24 cellular contexts compared by ENCODE assay signal in the genomic region with DNA sequence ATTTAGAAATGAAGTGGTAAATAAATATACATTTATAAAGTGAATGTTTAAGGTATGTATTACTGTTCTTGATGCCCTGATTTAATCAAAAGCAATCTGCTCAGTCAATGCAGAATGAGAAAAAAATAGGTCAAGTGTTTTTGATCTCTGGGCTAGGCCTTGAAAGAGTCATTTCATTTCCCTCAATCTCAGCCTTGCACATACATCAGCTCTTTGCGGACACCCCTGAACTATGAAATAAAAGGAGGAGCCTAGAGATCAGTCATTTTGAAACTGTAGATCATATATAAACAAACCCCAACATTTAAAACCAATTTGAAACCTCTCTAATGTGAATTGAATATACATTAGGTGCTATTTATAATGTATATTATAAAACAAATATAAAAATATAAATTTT.
"Had no signal": no experiment of that assay in that cellular context is flagged by ENCODE, and none has a peak within 500 bp of the region (broad histone marks: within the 10 kb centered on the region; RNA-seq: fewer than 3 reads in every experiment).

No MANE protein-coding gene starts in this region.

- H3K27me3 ChIP-seq: esophagus muscularis mucosa, gastroesophageal sphincter, spleen, stomach, transverse colon had no signal

- H3K9me3 ChIP-seq: esophagus muscularis mucosa, gastroesophageal sphincter, left ventricle myocardium inferior, lower lobe of right lung, spleen, stomach, thoracic aorta, transverse colon had no signal

- H3K4me1 ChIP-seq: esophagus muscularis mucosa, gastroesophageal sphincter, left ventricle myocardium inferior, lower lobe of right lung, spleen, stomach, transverse colon had no signal

- H3K4me3 ChIP-seq: esophagus muscularis mucosa, gastroesophageal sphincter, left ventricle myocardium inferior, lower lobe of right lung, spleen, stomach, thoracic aorta, transverse colon had no signal

- H3K9me3 Mint-ChIP-seq: dendritic cell treated with granulocyte-macrophage colony-stimulating factor and Interleukin-4, amounts not matched to agents 40 ng/mL and 50 ng/mL, for 4 days; effector memory CD8-positive, alpha-beta T cell; immature natural killer cell; memory B cell; natural killer cell; neural crest cell had no signal

- H3K27ac Mint-ChIP-seq: dendritic cell treated with granulocyte-macrophage colony-stimulating factor and Interleukin-4, amounts not matched to agents 40 ng/mL and 50 ng/mL, for 4 days; effector memory CD8-positive, alpha-beta T cell; memory B cell; mesothelial cell of epicardium; natural killer cell had no signal

- H3K27me3 Mint-ChIP-seq: dendritic cell treated with granulocyte-macrophage colony-stimulating factor and Interleukin-4, amounts not matched to agents 40 ng/mL and 50 ng/mL, for 4 days; effector memory CD8-positive, alpha-beta T cell; memory B cell had no signal

- H3K27ac ChIP-seq: epithelial cell of prostate, esophagus muscularis mucosa, gastroesophageal sphincter, left ventricle myocardium inferior, lower lobe of right lung, spleen, stomach, thoracic aorta, transverse colon had no signal

- H3K4me1 Mint-ChIP-seq: immature natural killer cell, memory B cell, mesothelial cell of epicardium, natural killer cell, neural crest cell had no signal

- ATAC-seq: effector memory CD8-positive, alpha-beta T cell; gastroesophageal sphincter; lower lobe of right lung; natural killer cell; sciatic nerve had no signal

- DNase-seq: effector memory CD8-positive, alpha-beta T cell; glutamatergic neuron; immature natural killer cell; left ventricle myocardium inferior; lower lobe of right lung; natural killer cell; posterior cingulate gyrus; spleen; stimulated activated CD4-positive, alpha-beta T cell treated with anti-CD3 and anti-CD28 coated beads, Interleukin-15, amount 100 ng/mL, for 24 hours; stimulated activated CD4-positive, alpha-beta T cell treated with anti-CD3 and anti-CD28 coated beads, Interleukin-1b, Interleukin-23, amount 100 ng/mL, for 48 hours; stimulated activated CD4-positive, alpha-beta T cell treated with anti-CD3 and anti-CD28 coated beads, Interleukin-4, amount 100 ng/mL, for 4 hours; stimulated activated naive CD4-positive, alpha-beta T cell; stomach; substantia nigra; transverse colon had no signal

- H3K4me3 Mint-ChIP-seq: dendritic cell treated with granulocyte-macrophage colony-stimulating factor and Interleukin-4, amounts not matched to agents 40 ng/mL and 50 ng/mL, for 4 days; effector memory CD8-positive, alpha-beta T cell; immature natural killer cell; memory B cell; mesothelial cell of epicardium; natural killer cell; neural crest cell had no signal
